ENCODE assay signal across 21 cellular contexts in genomic region chr15:61102281-61102680, GRCh38.
"Had no signal": no experiment of that assay in that cellular context is flagged by ENCODE, and none has a peak within 500 bp of the region (broad histone marks: within the 10 kb centered on the region; RNA-seq: fewer than 3 reads in every experiment).

No MANE protein-coding gene starts in this region.

- H3K27ac Mint-ChIP-seq: IgD-negative memory B cell had no signal

- H3K4me3 Mint-ChIP-seq: IgD-negative memory B cell had no signal

- H3K9ac ChIP-seq: KMS-11 had no signal

- H3K9me3 ChIP-seq: SJCRH30 had no signal

- H3K4me2 ChIP-seq: KMS-11 had no signal

- ATAC-seq: K562, SK-N-SH treated with all-trans-retinoic acid at 6 μM for 48 hours had no signal

- H3K27ac ChIP-seq: KMS-11 had no signal

- H3K36me3 Mint-ChIP-seq: IgD-negative memory B cell had no signal

- DNase-seq: Kasumi-1, MM.1S, NCI-H1092 treated with DMSO at 0.1 percent for 48 hours, NCI-H1436, NCI-H187, NCI-H2029, NCI-H2081 treated with DMSO at 0.1 percent for 48 hours, NCI-H2171, NCI-H226, NCI-H446, NCI-H510A, NCI-H524 treated with DMSO at 0.1 percent for 48 hours, NCI-H69, NCI-H774, RPMI8226, SHP77 treated with DMSO at 0.1 percent for 48 hours had no signal

- H3K27me3 ChIP-seq: SJCRH30 had no signal
